In the genomic region with DNA sequence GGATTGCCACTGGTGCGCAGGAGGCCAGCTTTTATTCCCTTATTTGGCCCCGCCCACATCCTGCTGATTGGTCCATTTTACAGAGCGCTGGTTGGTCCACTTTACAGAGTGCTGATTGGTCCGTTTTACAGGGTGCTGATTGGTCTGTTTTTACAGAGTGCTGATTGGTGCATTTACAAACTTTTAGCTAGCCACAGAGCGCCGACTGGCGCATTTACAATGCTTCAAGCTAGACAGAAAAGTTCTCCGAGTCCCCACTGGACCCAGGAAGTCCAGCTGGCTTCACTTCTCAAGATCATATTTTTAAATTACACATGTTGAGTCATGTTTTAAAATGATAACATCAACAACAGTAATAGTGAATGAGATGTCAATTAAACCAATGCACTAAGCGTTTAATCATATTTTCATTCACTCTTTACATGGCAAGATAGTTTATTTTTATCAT, we compare ENCODE assay signal across 12 cellular contexts.
DNase-seq lines count a peak whose midpoint lies in the region; ATAC-seq, FAIRE-seq and TF ChIP-seq lines count a peak whose summit lies in the region.
"Had no signal": no experiment of that assay in that cellular context is flagged by ENCODE, and none has a peak within 500 bp of the region (broad histone marks: within the 10 kb centered on the region; RNA-seq: fewer than 3 reads in every experiment).

No MANE protein-coding gene starts in this region.

- ATAC-seq in sciatic nerve, result peak; percentile 14
- ATAC-seq in GM18867 (IDR thresholded peaks at IDR 0.05; ENCODE audit: unreplicated experiment), result no peak
- no peak for ATAC-seq in HG02885 (IDR thresholded peaks at IDR 0.05; ENCODE audit: poor library complexity, unreplicated experiment)

- no peak overlapping the region for H3K4me2 ChIP-seq in fibroblast of lung (ENCODE audit: extremely low read depth, insufficient read depth, low read length)

- no peak overlapping the region for H3K4me3 ChIP-seq in fibroblast of lung (replicated peaks in 1 of 4; ENCODE audit: control extremely low read depth in 1 of 4, insufficient read depth in 1 of 4, low read depth in 3 of 4, low read length in 4 of 4)
- H3K4me3 ChIP-seq: body of pancreas had no signal

- no peak overlapping the region for H2AFZ ChIP-seq in fibroblast of lung (ENCODE audit: low read length)

- no peaks in the 10 kb centered on the region for H4K20me1 ChIP-seq in fibroblast of lung (ENCODE audit: control insufficient read depth, extremely low read depth, insufficient read depth, low read length)

- no peaks in the 10 kb centered on the region for H3K9me3 ChIP-seq in fibroblast of lung (ENCODE audit: control insufficient read depth, insufficient read depth, low read depth, low read length)
- H3K9me3 ChIP-seq: body of pancreas had no signal

- TF ChIP-seq CTCF in fibroblast of lung (conservative IDR thresholded peaks at IDR 0.05 in 1 of 2, IDR thresholded peaks at IDR 0.05 in 1 of 2; ENCODE audit: low read depth in 1 of 2, low read length in 2 of 2), result no peak

- H3K27ac ChIP-seq in fibroblast of lung (ENCODE audit: insufficient read depth, low read length), result peak overlapping the region; percentile 83

- no peaks in the 10 kb centered on the region for H3K36me3 ChIP-seq in fibroblast of lung (ENCODE audit: control insufficient read depth, insufficient read depth, low read length)

- no peak overlapping the region for H3K9ac ChIP-seq in fibroblast of lung (ENCODE audit: insufficient read depth, low read length)

- H3K4me1 ChIP-seq in fibroblast of lung (ENCODE audit: control insufficient read depth, extremely low read depth, insufficient read depth, low read length), result peaks cover 22% of the 10 kb centered on the region
- H3K4me1 ChIP-seq: body of pancreas had no signal

- peak; percentile 26 for FAIRE-seq in TTC549 (lab: Jason Lieb, UNC)

- intact Hi-C loops in sciatic nerve (cut with DNase I), result no loop called here

- DNase-seq in EH (ENCODE audit: low read depth), result peak; percentile 51
- DNase-seq in fibroblast of lung (ENCODE audit: low read depth in 2 of 2), result peak; percentile 31 to 50
- no peak for DNase-seq in sciatic nerve (ENCODE audit: low spot score)
- DNase-seq in HuH-7.5 (ENCODE audit: low spot score), result no peak
- no peak for DNase-seq in COR-L47 (lab: John Stamatoyannopoulos, UW)
- DNase-seq: body of pancreas, C1 segment of cervical spinal cord, NCI-H1092, NCI-H69 had no signal

- H3K79me2 ChIP-seq in fibroblast of lung (ENCODE audit: control insufficient read depth, insufficient read depth, low read length), result no peaks in the 10 kb centered on the region

- no peaks in the 10 kb centered on the region for H3K27me3 ChIP-seq in fibroblast of lung (ENCODE audit: control insufficient read depth, insufficient read depth, low read length)
- H3K27me3 ChIP-seq: body of pancreas had no signal

Comparison
In these comparisons a context has a peak if more than half of its experiments do, and no peak if none do; other contexts are left out.
1. DNase-seq: peak in EH (single experiment) and fibroblast of lung (2 of 2); none in sciatic nerve (single experiment), HuH-7.5 (single experiment) and COR-L47 (single experiment).